ENCODE assay signal across 8 cellular contexts in the genomic region with DNA sequence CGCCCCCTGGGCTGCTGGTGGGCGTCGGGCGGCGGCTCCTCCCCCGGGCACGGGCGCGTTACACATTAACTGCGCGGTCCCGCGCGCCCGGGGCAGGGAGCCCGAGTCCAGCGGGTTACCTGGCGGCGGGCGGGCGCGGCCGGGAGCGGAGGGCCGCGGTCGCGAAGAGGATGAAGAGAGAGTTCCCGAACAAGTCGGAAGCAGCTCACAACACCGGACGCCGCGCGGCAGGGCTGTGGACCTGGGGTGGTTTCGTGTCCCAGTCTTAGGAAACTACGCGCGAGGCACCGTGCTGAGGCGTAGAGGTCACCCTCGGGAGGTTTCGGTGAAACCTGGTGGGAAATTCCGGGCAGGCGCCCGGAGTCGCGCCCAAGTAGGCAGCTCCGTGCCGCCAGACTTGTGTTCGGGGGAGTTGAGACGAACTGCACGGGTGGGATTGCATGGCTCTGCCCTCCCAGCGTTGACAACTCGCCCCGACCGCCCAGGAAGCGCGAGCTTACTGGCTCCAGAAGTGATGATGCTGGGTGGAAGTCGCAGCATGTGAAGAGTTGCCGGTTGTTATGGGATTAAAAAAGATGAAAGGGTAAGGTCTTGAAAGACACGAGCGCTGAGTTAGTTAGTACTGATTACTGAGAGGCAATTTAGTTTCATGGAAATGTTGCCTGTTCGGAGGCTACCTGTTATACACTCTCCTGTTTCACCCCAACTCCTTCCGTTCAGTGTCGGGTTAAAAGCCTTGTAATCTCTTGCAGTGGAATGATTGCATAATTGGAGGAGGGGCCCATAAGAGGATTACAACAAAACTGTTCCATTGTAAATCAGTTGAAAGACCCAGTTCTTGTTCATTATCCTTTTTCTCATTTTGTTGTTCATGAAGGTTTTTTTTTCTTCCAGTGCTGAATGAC. TPM values are rescaled to one million over a fixed set of nuclear protein-coding genes. Genes with fewer than 3 reads are reported as not detected.
DNase-seq lines count a peak whose midpoint lies in the region; ATAC-seq, FAIRE-seq and TF ChIP-seq lines count a peak whose summit lies in the region.

No MANE protein-coding gene starts in this region.

- peak overlapping the region; percentile 94 for H3K27ac ChIP-seq in cardiac muscle cell
- H3K27ac ChIP-seq in pancreas = peak overlapping the region; percentile 84 to 97 (median 94)
- peak overlapping the region; percentile 73 to 90 (median 84) for H3K27ac ChIP-seq in tibial nerve

- peak; percentile 62 for DNase-seq in ELF-1 (ENCODE audit: low read depth, low spot score)
- DNase-seq in H54 (ENCODE audit: insufficient read length, low spot score) = peak; percentile 35
- no peak for DNase-seq in LNCaP clone FGC (ENCODE audit: low read depth)
- peak; percentile 59 for DNase-seq in SK-N-DZ (ENCODE audit: low spot score)
- peak; percentile 66 to 82 for DNase-seq in cardiac muscle cell (ENCODE audit: low read depth in 1 of 2, low spot score in 1 of 2)
- peak; percentile 58 to 88 (median 74) for DNase-seq in pancreas
- DNase-seq in tibial nerve (ENCODE audit: low spot score in 2 of 2) = peak in 1 of 2 donors; percentile 16

- H3K4me1 ChIP-seq in cardiac muscle cell (ENCODE audit: low read depth) (peaks cover 29% of the 10 kb centered on the region), pancreas (peaks cover 0 to 8% (median 0%) of the 10 kb centered on the region in 3 donors), tibial nerve (peaks cover 0 to 18% (median 0%) of the 10 kb centered on the region in 4 donors)

- H3K4me1 Mint-ChIP-seq in activated naive CD4-positive, alpha-beta T cell treated with anti-CD3 and anti-CD28 coated beads, Interleukin-2, amount 50 U/mL, for 24 hours = peaks cover 34% of the 10 kb centered on the region

- no peak for TF ChIP-seq CTCF in LNCaP clone FGC (IDR thresholded peaks at IDR 0.05; ENCODE audit: control insufficient read depth, extremely low read depth, insufficient read depth)
- TF ChIP-seq CTCF in cardiac muscle cell (IDR thresholded peaks at IDR 0.05; ENCODE audit: low read depth, low read length) = no peak
- no peak for TF ChIP-seq CTCF in pancreas (IDR thresholded peaks at IDR 0.05)
- TF ChIP-seq CTCF in tibial nerve (IDR thresholded peaks at IDR 0.05) = no peak

- no peak for TF ChIP-seq POLR2A in H54 (IDR thresholded peaks at IDR 0.05; ENCODE audit: low read depth, low read length)
- no peak for TF ChIP-seq POLR2A in tibial nerve (IDR thresholded peaks at IDR 0.05)

- H3K36me3 ChIP-seq in cardiac muscle cell (no peaks in the 10 kb centered on the region), pancreas (no peaks in the 10 kb centered on the region), tibial nerve (no peaks in the 10 kb centered on the region)

- H3K36me3 Mint-ChIP-seq in activated naive CD4-positive, alpha-beta T cell treated with anti-CD3 and anti-CD28 coated beads, Interleukin-2, amount 50 U/mL, for 24 hours = no peaks in the 10 kb centered on the region

- ATAC-seq in pancreas = peak; percentile 68 to 84 (median 78)

- no peaks in the 10 kb centered on the region for H3K9me3 Mint-ChIP-seq in activated naive CD4-positive, alpha-beta T cell treated with anti-CD3 and anti-CD28 coated beads, Interleukin-2, amount 50 U/mL, for 24 hours

- peak overlapping the region; percentile 93 for H3K4me3 Mint-ChIP-seq in activated naive CD4-positive, alpha-beta T cell treated with anti-CD3 and anti-CD28 coated beads, Interleukin-2, amount 50 U/mL, for 24 hours

- intact Hi-C loops in pancreas (cut with DNase I) = no loop called here

- peak overlapping the region; percentile 75 for H3K4me3 ChIP-seq in LNCaP clone FGC (ENCODE audit: low read depth, low read length)
- H3K4me3 ChIP-seq in cardiac muscle cell = peak overlapping the region; percentile 95
- peak overlapping the region; percentile 55 to 94 (median 80) for H3K4me3 ChIP-seq in pancreas
- H3K4me3 ChIP-seq in tibial nerve = peak overlapping the region; percentile 85 to 91 (median 88)

- peaks cover 9% of the 10 kb centered on the region for H3K27me3 ChIP-seq in cardiac muscle cell
- H3K27me3 ChIP-seq in pancreas = no peaks in the 10 kb centered on the region
- H3K27me3 ChIP-seq in tibial nerve = peaks cover 0 to 3% of the 10 kb centered on the region in 2 donors

- FAIRE-seq in H54 (lab: Jason Lieb, UNC) (peak; percentile 71), pancreas (lab: Jason Lieb, UNC) (no peak)

- no peak for TF ChIP-seq EP300 in tibial nerve (IDR thresholded peaks at IDR 0.05)

- WGBS in pancreas, 2 donors = 0% methylated on average over 48 to 66 of the region's 66 CpGs
- 0 to 2% methylated on average over 31 to 46 of the region's 66 CpGs for WGBS in tibial nerve, 2 donors

- H3K27me3 Mint-ChIP-seq in activated naive CD4-positive, alpha-beta T cell treated with anti-CD3 and anti-CD28 coated beads, Interleukin-2, amount 50 U/mL, for 24 hours = no peaks in the 10 kb centered on the region

- peak overlapping the region; percentile 49 for H3K27ac Mint-ChIP-seq in activated naive CD4-positive, alpha-beta T cell treated with anti-CD3 and anti-CD28 coated beads, Interleukin-2, amount 50 U/mL, for 24 hours

- H3K9me3 ChIP-seq in cardiac muscle cell (ENCODE audit: low read depth) (no peaks in the 10 kb centered on the region), pancreas (no peaks in the 10 kb centered on the region), tibial nerve (no peaks in the 10 kb centered on the region)

RNA-seq across cellular contexts. Expression of a gene that starts 0.9 kb away (rescaled TPM):
- 33.6 and 37.2 TPM in 2 replicates for polyA plus RNA-seq in SK-N-DZ (2014; cell fraction: cytosol; rRNA removed)
- polyA plus RNA-seq in SK-N-DZ (2014; cell fraction: nucleus; rRNA removed) = 25.3 and 37.3 TPM in 2 replicates
- total RNA-seq in cardiac muscle cell = 54.2 and 81.4 TPM in 2 replicates
- 79.3 and 109 TPM in 2 replicates for polyA plus RNA-seq in cardiac muscle cell
- 10 to 100 TPM; 19.4 to 38.0 (median 23.6) TPM for total RNA-seq in pancreas
- 10 to 100 TPM; 31.7 to 36.1 TPM for polyA plus RNA-seq in pancreas
- 10 to 100 TPM; 11.7 to 44.0 (median 16.9) TPM for total RNA-seq in tibial nerve

RNA-seq across cellular contexts. Expression of a gene that starts 40.4 kb away (rescaled TPM):
- not detected in 2 replicates for polyA plus RNA-seq in SK-N-DZ (2014; cell fraction: cytosol; rRNA removed)
- not detected in 2 replicates for polyA plus RNA-seq in SK-N-DZ (2014; cell fraction: nucleus; rRNA removed)
- total RNA-seq in cardiac muscle cell (0.25 TPM in 1 of 2 replicates, not detected in the other), pancreas (1 to 10 TPM in 2 of 6 donors, under 1 TPM in 2, not detected in 2; 0.12 to 1.6 (median 0.91) TPM), tibial nerve (not detected)
- polyA plus RNA-seq in cardiac muscle cell (not detected in 2 replicates), pancreas (1 to 10 TPM; 1.0 to 2.8 TPM)
